ENCODE assay signal across 1 cellular context in the genomic region with DNA sequence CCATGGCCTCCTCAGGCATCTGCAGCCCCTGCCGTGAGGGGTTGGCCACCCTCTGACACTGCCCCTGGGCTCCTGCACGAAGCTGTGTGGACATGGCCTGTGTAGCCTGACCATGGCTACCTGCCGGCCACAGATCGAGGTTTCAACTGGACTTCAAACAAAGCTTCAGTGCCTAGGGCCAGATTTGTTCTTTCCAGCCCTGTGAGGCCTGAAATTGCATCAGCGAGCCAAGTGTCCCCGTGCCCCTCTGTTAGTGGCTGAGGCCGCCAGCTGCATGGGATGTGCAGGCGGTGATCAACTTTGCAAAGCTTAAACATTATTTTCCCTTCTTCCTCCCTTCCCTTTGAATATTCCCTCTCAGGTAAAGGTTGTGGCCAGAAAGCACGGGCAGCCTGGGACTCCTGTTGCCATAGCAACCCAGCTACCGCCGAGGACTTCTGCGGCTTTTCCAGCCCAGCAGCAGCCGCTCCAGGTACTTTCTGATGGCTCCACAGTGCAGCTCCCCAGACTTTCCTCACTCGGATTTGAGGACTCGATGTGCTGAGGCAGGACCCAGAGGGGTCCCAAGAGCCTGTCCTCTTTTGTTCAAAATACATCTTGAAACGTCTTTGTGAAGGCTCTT.
TF ChIP-seq lines count a peak whose summit lies in the region.

No MANE protein-coding gene starts in this region.

TF ChIP-seq in IMR-90, 13 proteins besides CTCF, POLR2A, EP300 and RAD21:
- TF ChIP-seq CEBPB (IDR thresholded peaks at IDR 0.05; ENCODE audit: low read depth, low read length) (no peak), MAZ (IDR thresholded peaks at IDR 0.05; ENCODE audit: borderline replicate concordance, low read depth, low read length) (no peak), MAFK (IDR thresholded peaks at IDR 0.05; ENCODE audit: low read depth, low read length) (no peak), SMC3 (IDR thresholded peaks at IDR 0.05; ENCODE audit: low read depth, low read length) (no peak), CHD1 (IDR thresholded peaks at IDR 0.05; ENCODE audit: low read depth, low read length) (no peak), MXI1 (IDR thresholded peaks at IDR 0.05; ENCODE audit: borderline replicate concordance, low read depth, low read length) (no peak), RCOR1 (IDR thresholded peaks at IDR 0.05; ENCODE audit: insufficient replicate concordance, low read length) (no peak), NFE2L2 (IDR thresholded peaks at IDR 0.05; ENCODE audit: low read depth, low read length) (no peak), FOS (IDR thresholded peaks at IDR 0.05; ENCODE audit: low read depth, low read length) (no peak), RFX5 (IDR thresholded peaks at IDR 0.05; ENCODE audit: low read depth, low read length) (no peak)
- TF ChIP-seq, protein P1, sequence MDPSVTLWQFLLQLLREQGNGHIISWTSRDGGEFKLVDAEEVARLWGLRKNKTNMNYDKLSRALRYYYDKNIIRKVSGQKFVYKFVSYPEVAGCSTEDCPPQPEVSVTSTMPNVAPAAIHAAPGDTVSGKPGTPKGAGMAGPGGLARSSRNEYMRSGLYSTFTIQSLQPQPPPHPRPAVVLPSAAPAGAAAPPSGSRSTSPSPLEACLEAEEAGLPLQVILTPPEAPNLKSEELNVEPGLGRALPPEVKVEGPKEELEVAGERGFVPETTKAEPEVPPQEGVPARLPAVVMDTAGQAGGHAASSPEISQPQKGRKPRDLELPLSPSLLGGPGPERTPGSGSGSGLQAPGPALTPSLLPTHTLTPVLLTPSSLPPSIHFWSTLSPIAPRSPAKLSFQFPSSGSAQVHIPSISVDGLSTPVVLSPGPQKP (IDR thresholded peaks at IDR 0.05; ENCODE audit: borderline replicate concordance, low read depth, low read length) = no peak
- TF ChIP-seq, protein P2, sequence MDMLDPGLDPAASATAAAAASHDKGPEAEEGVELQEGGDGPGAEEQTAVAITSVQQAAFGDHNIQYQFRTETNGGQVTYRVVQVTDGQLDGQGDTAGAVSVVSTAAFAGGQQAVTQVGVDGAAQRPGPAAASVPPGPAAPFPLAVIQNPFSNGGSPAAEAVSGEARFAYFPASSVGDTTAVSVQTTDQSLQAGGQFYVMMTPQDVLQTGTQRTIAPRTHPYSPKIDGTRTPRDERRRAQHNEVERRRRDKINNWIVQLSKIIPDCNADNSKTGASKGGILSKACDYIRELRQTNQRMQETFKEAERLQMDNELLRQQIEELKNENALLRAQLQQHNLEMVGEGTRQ (IDR thresholded peaks at IDR 0.05; ENCODE audit: low read depth, low read length) = no peak
TF ChIP-seq in IMR-90: peak in this region for 0.
